Comparison of ENCODE assay signal across 1 cellular context in genomic region chr7:1019789-1020610, GRCh38.
TF ChIP-seq lines count a peak whose summit lies in the region.

No MANE protein-coding gene starts in this region.

TF ChIP-seq in H1, 55 proteins besides CTCF, POLR2A, EP300 and RAD21:
- TF ChIP-seq TAF1 (IDR thresholded peaks at IDR 0.05; ENCODE audit: low read depth, low read length): no peak
- TF ChIP-seq TEAD4 (IDR thresholded peaks at IDR 0.05; ENCODE audit: low read depth, low read length): 0 out of 2 replicates have a peak, but pooled peaks have one; percentile 18
